Comparison of ENCODE assay signal across 1 cellular context in the genomic region with DNA sequence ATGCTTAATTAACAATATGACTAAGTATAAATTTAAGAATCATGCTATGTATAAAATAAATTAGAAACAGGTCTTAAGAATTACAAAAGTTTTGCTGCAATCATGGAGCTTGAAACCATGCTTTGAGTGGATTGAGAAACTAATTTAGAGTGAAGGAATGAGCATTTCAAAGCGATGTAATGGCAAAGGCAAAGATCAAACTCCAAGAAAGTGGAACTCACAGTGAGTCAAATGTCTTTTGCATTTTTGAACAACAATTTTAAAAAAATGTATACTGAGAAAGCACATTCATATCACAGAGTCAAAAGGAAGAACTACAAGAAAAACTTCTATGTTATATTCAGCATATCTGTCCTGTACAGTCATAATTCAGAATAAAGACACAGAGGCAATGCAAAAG.
TF ChIP-seq lines count a peak whose summit lies in the region.

No MANE protein-coding gene starts in this region.

TF ChIP-seq in A549, 52 proteins besides CTCF, POLR2A, EP300 and RAD21 (continued from another document):
- TF ChIP-seq, protein P1, sequence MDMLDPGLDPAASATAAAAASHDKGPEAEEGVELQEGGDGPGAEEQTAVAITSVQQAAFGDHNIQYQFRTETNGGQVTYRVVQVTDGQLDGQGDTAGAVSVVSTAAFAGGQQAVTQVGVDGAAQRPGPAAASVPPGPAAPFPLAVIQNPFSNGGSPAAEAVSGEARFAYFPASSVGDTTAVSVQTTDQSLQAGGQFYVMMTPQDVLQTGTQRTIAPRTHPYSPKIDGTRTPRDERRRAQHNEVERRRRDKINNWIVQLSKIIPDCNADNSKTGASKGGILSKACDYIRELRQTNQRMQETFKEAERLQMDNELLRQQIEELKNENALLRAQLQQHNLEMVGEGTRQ (IDR thresholded peaks at IDR 0.05) = no peak
- TF ChIP-seq, protein P2, sequence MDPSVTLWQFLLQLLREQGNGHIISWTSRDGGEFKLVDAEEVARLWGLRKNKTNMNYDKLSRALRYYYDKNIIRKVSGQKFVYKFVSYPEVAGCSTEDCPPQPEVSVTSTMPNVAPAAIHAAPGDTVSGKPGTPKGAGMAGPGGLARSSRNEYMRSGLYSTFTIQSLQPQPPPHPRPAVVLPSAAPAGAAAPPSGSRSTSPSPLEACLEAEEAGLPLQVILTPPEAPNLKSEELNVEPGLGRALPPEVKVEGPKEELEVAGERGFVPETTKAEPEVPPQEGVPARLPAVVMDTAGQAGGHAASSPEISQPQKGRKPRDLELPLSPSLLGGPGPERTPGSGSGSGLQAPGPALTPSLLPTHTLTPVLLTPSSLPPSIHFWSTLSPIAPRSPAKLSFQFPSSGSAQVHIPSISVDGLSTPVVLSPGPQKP (IDR thresholded peaks at IDR 0.05; ENCODE audit: low read depth, low read length) = no peak
